Comparison of ENCODE assay signal across 21 cellular contexts in the genomic region with DNA sequence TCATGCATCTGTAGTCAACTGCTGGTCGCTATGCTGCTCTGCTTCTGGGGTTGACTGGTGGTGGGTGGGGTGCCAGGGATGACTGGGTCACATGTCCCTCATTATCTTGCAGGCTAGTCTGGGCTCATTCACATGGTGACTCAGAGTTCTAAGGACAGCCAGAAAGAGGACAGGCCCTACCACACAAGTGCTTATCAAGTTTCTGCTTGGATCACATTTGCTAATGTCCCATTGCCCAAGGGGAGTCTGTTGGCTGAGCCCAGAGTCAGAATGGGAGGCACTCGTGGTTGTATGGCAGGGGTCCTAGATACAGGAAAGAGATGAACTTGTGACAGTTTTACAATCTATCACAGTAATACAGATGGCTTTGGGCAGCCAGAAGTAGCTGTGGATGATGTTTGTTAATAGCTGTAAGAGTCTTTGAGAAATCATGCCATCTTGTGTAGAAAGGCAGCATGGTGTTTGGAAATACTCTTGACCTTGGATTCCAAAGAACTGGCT.
DNase-seq lines count a peak whose midpoint lies in the region; ATAC-seq, FAIRE-seq and TF ChIP-seq lines count a peak whose summit lies in the region.
"Had no signal": no experiment of that assay in that cellular context is flagged by ENCODE, and none has a peak within 500 bp of the region (broad histone marks: within the 10 kb centered on the region; RNA-seq: fewer than 3 reads in every experiment).

No MANE protein-coding gene starts in this region.

- TF ChIP-seq CTCF in left ventricle myocardium inferior (IDR thresholded peaks at IDR 0.05; ENCODE audit: borderline replicate concordance), result no peak
- no peak for TF ChIP-seq CTCF in upper lobe of right lung (IDR thresholded peaks at IDR 0.05)

- intact Hi-C loops in left cardiac atrium (cut with DNase I) (no loop called here), left ventricle myocardium inferior (cut with micrococcal nuclease) (no loop called here), upper lobe of right lung (cut with DNase I) (no loop called here)

- H3K27ac ChIP-seq in left ventricle myocardium inferior (replicated peaks), result no peak overlapping the region
- no peak overlapping the region for H3K27ac ChIP-seq in upper lobe of right lung
- H3K27ac ChIP-seq: coronary artery, gastroesophageal sphincter, SJSA1 had no signal

- ATAC-seq in left cardiac atrium, result peak; percentile 41 to 65
- peak; percentile 16 for ATAC-seq in upper lobe of right lung
- ATAC-seq in HG03521 (IDR thresholded peaks at IDR 0.05; ENCODE audit: unreplicated experiment), result no peak
- ATAC-seq: gastroesophageal sphincter, T-helper 17 cell had no signal

- H3K4me1 ChIP-seq in left ventricle myocardium inferior (no peaks in the 10 kb centered on the region), upper lobe of right lung (no peaks in the 10 kb centered on the region)
- H3K4me1 ChIP-seq: gastroesophageal sphincter, SJSA1 had no signal

- H3K4me3 ChIP-seq in left ventricle myocardium inferior (no peak overlapping the region), upper lobe of right lung (no peak overlapping the region)
- H3K4me3 ChIP-seq: coronary artery, gastroesophageal sphincter, SJSA1 had no signal

- no peak for FAIRE-seq in RCC 7860 (lab: Jason Lieb, UNC)
- FAIRE-seq: endometrium had no signal

- H3K36me3 ChIP-seq in left ventricle myocardium inferior (no peaks in the 10 kb centered on the region), upper lobe of right lung (no peaks in the 10 kb centered on the region)
- H3K36me3 ChIP-seq: gastroesophageal sphincter, SJSA1 had no signal

- no peak for DNase-seq in left cardiac atrium
- no peak for DNase-seq in left ventricle myocardium inferior
- DNase-seq in RCC 7860 (ENCODE audit: low spot score), result peak; percentile 8
- DNase-seq in fibroblast of peridontal ligament (ENCODE audit: extremely low read depth), result peak; percentile 2
- DNase-seq in upper lobe of right lung, result no peak
- DNase-seq in mesenteric fat pad (ENCODE audit: low spot score), result no peak
- no peak for DNase-seq in NCI-H187 treated with DMSO at 0.1 percent for 48 hours (lab: John Stamatoyannopoulos, UW)
- DNase-seq: ACHN; activated CD8-positive, alpha-beta memory T cell treated with anti-CD3 and anti-CD28 coated beads for 24 hours; CD4-positive, CD25-positive, alpha-beta regulatory T cell; DMS79; GOT3; NCI-H1436; nucleus accumbens; stimulated activated CD4-positive, alpha-beta T cell treated with anti-CD3 and anti-CD28 coated beads, Interleukin-12 subunit alpha, Interleukin-12 subunit beta, amount 100 ng/mL, for 4 hours; T-helper 17 cell had no signal

- H3K27me3 ChIP-seq in left ventricle myocardium inferior (ENCODE audit: low read depth) (peaks cover 6% of the 10 kb centered on the region), upper lobe of right lung (no peaks in the 10 kb centered on the region)
- H3K27me3 ChIP-seq: gastroesophageal sphincter had no signal

- H3K9me3 ChIP-seq in left ventricle myocardium inferior (replicated peaks) (no peaks in the 10 kb centered on the region), upper lobe of right lung (no peaks in the 10 kb centered on the region)
- H3K9me3 ChIP-seq: gastroesophageal sphincter, SJSA1 had no signal

Comparison
In these comparisons a context has a peak if more than half of its experiments do, and no peak if none do; other contexts are left out.
1. DNase-seq: peak in RCC 7860 (single experiment) and fibroblast of peridontal ligament (single experiment); none in left cardiac atrium (single experiment), left ventricle myocardium inferior (single experiment), upper lobe of right lung (single experiment), mesenteric fat pad (single experiment) and NCI-H187 treated with DMSO at 0.1 percent for 48 hours (single experiment).